Comparison of ENCODE assay signal across 2 cellular contexts in the genomic region with DNA sequence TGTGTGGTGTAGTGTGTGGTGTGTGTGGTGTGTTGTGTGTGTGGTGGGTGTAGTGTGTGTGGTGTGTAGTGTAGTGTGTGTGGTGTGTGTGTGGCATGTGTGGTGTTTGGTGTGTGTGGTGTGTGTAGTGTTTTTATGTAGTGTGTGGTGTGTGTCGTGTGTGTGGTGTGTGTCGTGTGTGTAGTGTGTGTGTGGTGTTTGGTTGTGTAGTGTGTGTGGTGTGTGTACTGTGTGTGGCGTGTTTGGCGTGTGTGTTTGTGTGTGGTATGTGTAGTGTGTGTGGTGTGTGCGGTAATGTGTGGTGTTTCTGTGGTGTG.
TF ChIP-seq lines count a peak whose summit lies in the region.

No MANE protein-coding gene starts in this region.

TF ChIP-seq in HepG2, 621 proteins besides CTCF, POLR2A, EP300 and RAD21 (continues in another document):
- TF ChIP-seq ZC3H13 (CRISPR knock-in tag; IDR thresholded peaks at IDR 0.05): 0 out of 2 replicates have a peak, but pooled peaks have one; percentile 14
- 0 out of 2 replicates have a peak, but pooled peaks have one; percentile 72 for TF ChIP-seq HNRNPL (IDR thresholded peaks at IDR 0.05; ENCODE audit: low read depth, low read length)
- TF ChIP-seq, protein P1, sequence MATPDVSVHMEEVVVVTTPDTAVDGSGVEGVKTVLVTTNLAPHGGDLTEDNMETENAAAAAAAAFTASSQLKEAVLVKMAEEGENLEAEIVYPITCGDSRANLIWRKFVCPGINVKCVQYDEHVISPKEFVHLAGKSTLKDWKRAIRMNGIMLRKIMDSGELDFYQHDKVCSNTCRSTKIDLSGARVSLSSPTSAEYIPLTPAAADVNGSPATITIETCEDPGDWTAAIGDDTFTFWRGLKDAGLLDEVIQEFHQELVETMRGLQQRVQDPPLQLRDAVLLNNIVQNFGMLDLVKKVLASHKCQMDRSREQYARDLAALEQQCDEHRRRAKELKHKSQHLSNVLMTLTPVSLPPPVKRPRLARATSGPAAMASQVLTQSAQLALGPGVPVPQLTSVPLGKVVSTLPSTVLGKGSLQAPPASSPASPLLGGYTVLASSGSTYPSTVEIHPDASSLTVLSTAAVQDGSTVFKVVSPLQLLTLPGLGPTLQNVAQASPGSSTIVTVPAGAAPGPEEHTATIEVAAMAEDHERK (CRISPR knock-in tag; IDR thresholded peaks at IDR 0.05; ENCODE audit: low read depth): no peak
- TF ChIP-seq ZNF709 (CRISPR knock-in tag; IDR thresholded peaks at IDR 0.05): no peak
- TF ChIP-seq MZF1 (CRISPR knock-in tag; IDR thresholded peaks at IDR 0.05; ENCODE audit: borderline replicate concordance): 0 out of 2 replicates have a peak, but pooled peaks have one; percentile 32
- TF ChIP-seq, protein P2, sequence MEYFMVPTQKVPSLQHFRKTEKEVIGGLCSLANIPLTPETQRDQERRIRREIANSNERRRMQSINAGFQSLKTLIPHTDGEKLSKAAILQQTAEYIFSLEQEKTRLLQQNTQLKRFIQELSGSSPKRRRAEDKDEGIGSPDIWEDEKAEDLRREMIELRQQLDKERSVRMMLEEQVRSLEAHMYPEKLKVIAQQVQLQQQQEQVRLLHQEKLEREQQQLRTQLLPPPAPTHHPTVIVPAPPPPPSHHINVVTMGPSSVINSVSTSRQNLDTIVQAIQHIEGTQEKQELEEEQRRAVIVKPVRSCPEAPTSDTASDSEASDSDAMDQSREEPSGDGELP (IDR thresholded peaks at IDR 0.05; ENCODE audit: borderline replicate concordance, low read depth): no peak
- no peak for TF ChIP-seq KAT7 (CRISPR knock-in tag; IDR thresholded peaks at IDR 0.05; ENCODE audit: borderline replicate concordance)
- peak; percentile 30; the same call in 1 of the 2 replicates for TF ChIP-seq FOXP1 (IDR thresholded peaks at IDR 0.05)
- no peak for TF ChIP-seq FOXP1 (CRISPR knock-in tag; IDR thresholded peaks at IDR 0.05)
- TF ChIP-seq RXRA (CRISPR knock-in tag; IDR thresholded peaks at IDR 0.05): no peak
- no peak for TF ChIP-seq KDM3A (CRISPR knock-in tag; IDR thresholded peaks at IDR 0.05; ENCODE audit: low read depth)
- TF ChIP-seq, protein P3, sequence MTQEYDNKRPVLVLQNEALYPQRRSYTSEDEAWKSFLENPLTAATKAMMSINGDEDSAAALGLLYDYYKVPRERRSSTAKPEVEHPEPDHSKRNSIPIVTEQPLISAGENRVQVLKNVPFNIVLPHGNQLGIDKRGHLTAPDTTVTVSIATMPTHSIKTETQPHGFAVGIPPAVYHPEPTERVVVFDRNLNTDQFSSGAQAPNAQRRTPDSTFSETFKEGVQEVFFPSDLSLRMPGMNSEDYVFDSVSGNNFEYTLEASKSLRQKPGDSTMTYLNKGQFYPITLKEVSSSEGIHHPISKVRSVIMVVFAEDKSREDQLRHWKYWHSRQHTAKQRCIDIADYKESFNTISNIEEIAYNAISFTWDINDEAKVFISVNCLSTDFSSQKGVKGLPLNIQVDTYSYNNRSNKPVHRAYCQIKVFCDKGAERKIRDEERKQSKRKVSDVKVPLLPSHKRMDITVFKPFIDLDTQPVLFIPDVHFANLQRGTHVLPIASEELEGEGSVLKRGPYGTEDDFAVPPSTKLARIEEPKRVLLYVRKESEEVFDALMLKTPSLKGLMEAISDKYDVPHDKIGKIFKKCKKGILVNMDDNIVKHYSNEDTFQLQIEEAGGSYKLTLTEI (CRISPR knock-in tag; conservative IDR thresholded peaks at IDR 0.05): no peak
- TF ChIP-seq SIX1 (CRISPR knock-in tag; IDR thresholded peaks at IDR 0.05; ENCODE audit: borderline replicate concordance): no peak
- TF ChIP-seq, protein P4, sequence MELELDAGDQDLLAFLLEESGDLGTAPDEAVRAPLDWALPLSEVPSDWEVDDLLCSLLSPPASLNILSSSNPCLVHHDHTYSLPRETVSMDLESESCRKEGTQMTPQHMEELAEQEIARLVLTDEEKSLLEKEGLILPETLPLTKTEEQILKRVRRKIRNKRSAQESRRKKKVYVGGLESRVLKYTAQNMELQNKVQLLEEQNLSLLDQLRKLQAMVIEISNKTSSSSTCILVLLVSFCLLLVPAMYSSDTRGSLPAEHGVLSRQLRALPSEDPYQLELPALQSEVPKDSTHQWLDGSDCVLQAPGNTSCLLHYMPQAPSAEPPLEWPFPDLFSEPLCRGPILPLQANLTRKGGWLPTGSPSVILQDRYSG (CRISPR knock-in tag; IDR thresholded peaks at IDR 0.05): no peak
- TF ChIP-seq, protein P5, sequence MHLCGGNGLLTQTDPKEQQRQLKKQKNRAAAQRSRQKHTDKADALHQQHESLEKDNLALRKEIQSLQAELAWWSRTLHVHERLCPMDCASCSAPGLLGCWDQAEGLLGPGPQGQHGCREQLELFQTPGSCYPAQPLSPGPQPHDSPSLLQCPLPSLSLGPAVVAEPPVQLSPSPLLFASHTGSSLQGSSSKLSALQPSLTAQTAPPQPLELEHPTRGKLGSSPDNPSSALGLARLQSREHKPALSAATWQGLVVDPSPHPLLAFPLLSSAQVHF (CRISPR knock-in tag; IDR thresholded peaks at IDR 0.05): 0 out of 2 replicates have a peak, but pooled peaks have one; percentile 30
- 0 out of 2 replicates have a peak, but pooled peaks have one; percentile 31 for TF ChIP-seq TRIM24 (CRISPR knock-in tag; IDR thresholded peaks at IDR 0.05)
- TF ChIP-seq, protein P6, sequence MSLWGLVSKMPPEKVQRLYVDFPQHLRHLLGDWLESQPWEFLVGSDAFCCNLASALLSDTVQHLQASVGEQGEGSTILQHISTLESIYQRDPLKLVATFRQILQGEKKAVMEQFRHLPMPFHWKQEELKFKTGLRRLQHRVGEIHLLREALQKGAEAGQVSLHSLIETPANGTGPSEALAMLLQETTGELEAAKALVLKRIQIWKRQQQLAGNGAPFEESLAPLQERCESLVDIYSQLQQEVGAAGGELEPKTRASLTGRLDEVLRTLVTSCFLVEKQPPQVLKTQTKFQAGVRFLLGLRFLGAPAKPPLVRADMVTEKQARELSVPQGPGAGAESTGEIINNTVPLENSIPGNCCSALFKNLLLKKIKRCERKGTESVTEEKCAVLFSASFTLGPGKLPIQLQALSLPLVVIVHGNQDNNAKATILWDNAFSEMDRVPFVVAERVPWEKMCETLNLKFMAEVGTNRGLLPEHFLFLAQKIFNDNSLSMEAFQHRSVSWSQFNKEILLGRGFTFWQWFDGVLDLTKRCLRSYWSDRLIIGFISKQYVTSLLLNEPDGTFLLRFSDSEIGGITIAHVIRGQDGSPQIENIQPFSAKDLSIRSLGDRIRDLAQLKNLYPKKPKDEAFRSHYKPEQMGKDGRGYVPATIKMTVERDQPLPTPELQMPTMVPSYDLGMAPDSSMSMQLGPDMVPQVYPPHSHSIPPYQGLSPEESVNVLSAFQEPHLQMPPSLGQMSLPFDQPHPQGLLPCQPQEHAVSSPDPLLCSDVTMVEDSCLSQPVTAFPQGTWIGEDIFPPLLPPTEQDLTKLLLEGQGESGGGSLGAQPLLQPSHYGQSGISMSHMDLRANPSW (CRISPR knock-in tag; IDR thresholded peaks at IDR 0.05; ENCODE audit: borderline replicate concordance): no peak
- TF ChIP-seq ZNF431 (CRISPR knock-in tag; IDR thresholded peaks at IDR 0.05; ENCODE audit: borderline replicate concordance, low read depth): no peak
- no peak for TF ChIP-seq SAFB2 (CRISPR knock-in tag; IDR thresholded peaks at IDR 0.05; ENCODE audit: borderline replicate concordance, low read depth)
- no peak for TF ChIP-seq SRSF9 (IDR thresholded peaks at IDR 0.05; ENCODE audit: borderline replicate concordance, insufficient read depth, low read depth, low read length, poor library complexity, severe bottlenecking)
- TF ChIP-seq ZNF660 (CRISPR knock-in tag; IDR thresholded peaks at IDR 0.05; ENCODE audit: borderline replicate concordance, low read depth): no peak

TF ChIP-seq in endothelial cell of umbilical vein, 7 proteins besides CTCF, POLR2A, EP300 and RAD21:
- TF ChIP-seq GATA2 (IDR thresholded peaks at IDR 0.05; ENCODE audit: insufficient read depth, insufficient read length, low read depth, low read length) (no peak), EZH2 (IDR thresholded peaks at IDR 0.05; ENCODE audit: borderline replicate concordance, low read depth, low read length, severe bottlenecking) (no peak), POLR2AphosphoS5 (IDR thresholded peaks at IDR 0.05; ENCODE audit: insufficient read depth, low read depth, low read length) (no peak), MYC (IDR thresholded peaks at IDR 0.05; ENCODE audit: low read depth, low read length) (no peak), FOS (IDR thresholded peaks at IDR 0.05; ENCODE audit: borderline replicate concordance, insufficient read depth, low read length) (no peak), JUN (IDR thresholded peaks at IDR 0.05; ENCODE audit: borderline replicate concordance, insufficient read depth, insufficient read length, low read depth) (no peak)
- TF ChIP-seq, protein P7, sequence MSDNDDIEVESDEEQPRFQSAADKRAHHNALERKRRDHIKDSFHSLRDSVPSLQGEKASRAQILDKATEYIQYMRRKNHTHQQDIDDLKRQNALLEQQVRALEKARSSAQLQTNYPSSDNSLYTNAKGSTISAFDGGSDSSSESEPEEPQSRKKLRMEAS (IDR thresholded peaks at IDR 0.05; ENCODE audit: insufficient read depth, insufficient read length): no peak
